ENCODE assay signal across 12 cellular contexts in genomic region chr12:113071427-113072112, GRCh38. TPM values are rescaled to one million over a fixed set of nuclear protein-coding genes. Genes with fewer than 3 reads are reported as not detected.
A peak's percentile ranks its signal among the peaks of the same experiment; 100 is the strongest.
DNase-seq lines count a peak whose midpoint lies in the region; ATAC-seq lines count a peak whose summit lies in the region.
"Had no signal": no experiment of that assay in that cellular context is flagged by ENCODE, and none has a peak within 500 bp of the region (broad histone marks: within the 10 kb centered on the region; RNA-seq: fewer than 3 reads in every experiment).

No MANE protein-coding gene starts in this region.

- peak; percentile 55 for ATAC-seq in Right ventricle myocardium superior (ENCODE audit: poor library complexity)
- ATAC-seq in stimulated activated naive B cell treated with anti-CD40 and anti-IgM and Interleukin-4, amounts not matched to agents 10 μg/mL and 1 μg/mL and 100 μg/mL, for 72 hours (replicated peaks), result no peak
- ATAC-seq in GM21576 (IDR thresholded peaks at IDR 0.05; ENCODE audit: unreplicated experiment), result no peak

- H3K4me3 Mint-ChIP-seq in stimulated activated naive B cell treated with anti-CD40 and anti-IgM and Interleukin-4, amounts not matched to agents 10 μg/mL and 1 μg/mL and 100 μg/mL, for 72 hours, result peak overlapping the region; percentile 68 to 80

- no peaks in the 10 kb centered on the region for H3K27me3 Mint-ChIP-seq in stimulated activated naive B cell treated with anti-CD40 and anti-IgM and Interleukin-4, amounts not matched to agents 10 μg/mL and 1 μg/mL and 100 μg/mL, for 72 hours

- intact Hi-C loops in Right ventricle myocardium superior (cut with DNase I), result no loop called here

- H3K4me1 Mint-ChIP-seq in stimulated activated naive B cell treated with anti-CD40 and anti-IgM and Interleukin-4, amounts not matched to agents 10 μg/mL and 1 μg/mL and 100 μg/mL, for 72 hours, result peaks cover 72 to 74% of the 10 kb centered on the region in 2 donors

- H3K27ac Mint-ChIP-seq in stimulated activated naive B cell treated with anti-CD40 and anti-IgM and Interleukin-4, amounts not matched to agents 10 μg/mL and 1 μg/mL and 100 μg/mL, for 72 hours, result peak overlapping the region; percentile 97

- H3K36me3 Mint-ChIP-seq in stimulated activated naive B cell treated with anti-CD40 and anti-IgM and Interleukin-4, amounts not matched to agents 10 μg/mL and 1 μg/mL and 100 μg/mL, for 72 hours, result peaks cover 64 to 67% of the 10 kb centered on the region in 2 donors

- no peaks in the 10 kb centered on the region for H3K9me3 Mint-ChIP-seq in stimulated activated naive B cell treated with anti-CD40 and anti-IgM and Interleukin-4, amounts not matched to agents 10 μg/mL and 1 μg/mL and 100 μg/mL, for 72 hours

- peak; percentile 29 for DNase-seq in NCI-H82 (lab: John Stamatoyannopoulos, UW)
- DNase-seq in NCI-H82 treated with DMSO at 0.1 percent for 48 hours (lab: John Stamatoyannopoulos, UW; ENCODE audit: unreplicated experiment), result no peak
- peak; percentile 76 for DNase-seq in NCI-H510A treated with DMSO at 0.1 percent for 48 hours (lab: John Stamatoyannopoulos, UW)
- no peak for DNase-seq in Right ventricle myocardium superior
- DNase-seq in stimulated activated naive B cell treated with anti-CD40 and anti-IgM and Interleukin-4, amounts not matched to agents 10 μg/mL and 1 μg/mL and 100 μg/mL, for 72 hours, result no peak
- DNase-seq in EL, result no peak
- no peak for DNase-seq in NOMO-1 (lab: John Stamatoyannopoulos, UW; ENCODE audit: unreplicated experiment in 2 of 2)
- DNase-seq: ACHN; activated CD4-positive, alpha-beta T cell treated with anti-CD3 and anti-CD28 coated beads, Interleukin-2, amount 50 U/mL, for 4 hours; cerebellar nuclear complex had no signal

RNA-seq across cellular contexts. Expression of gene DTX1, which starts 15.0 kb away (rescaled TPM):
- total RNA-seq in Right ventricle myocardium superior, result 1.6 TPM
- total RNA-seq: osteocyte had no signal

Comparison
In these comparisons a context has a peak if more than half of its experiments do, and no peak if none do; other contexts are left out.
1. DNase-seq: peak in NCI-H82 (single experiment) and NCI-H510A treated with DMSO at 0.1 percent for 48 hours (single experiment); none in NCI-H82 treated with DMSO at 0.1 percent for 48 hours (single experiment), Right ventricle myocardium superior (single experiment), stimulated activated naive B cell treated with anti-CD40 and anti-IgM and Interleukin-4, amounts not matched to agents 10 μg/mL and 1 μg/mL and 100 μg/mL, for 72 hours (single experiment), EL (single experiment) and NOMO-1 (0 of 2).